8 cellular contexts compared by ENCODE assay signal in genomic region chr7:103573479-103574058, GRCh38.
DNase-seq lines count a peak whose midpoint lies in the region; ATAC-seq and TF ChIP-seq lines count a peak whose summit lies in the region.

No MANE protein-coding gene starts in this region.

- H2AK5ac ChIP-seq in mesendoderm (ENCODE audit: low read length): no peak overlapping the region

- DNase-seq in NCI-H82 (lab: John Stamatoyannopoulos, UW) (peak; percentile 55), NCI-H82 treated with DMSO at 0.1 percent for 48 hours (lab: John Stamatoyannopoulos, UW; ENCODE audit: unreplicated experiment) (no peak), NCI-H2107 treated with DMSO at 0.1 percent for 48 hours (lab: John Stamatoyannopoulos, UW; ENCODE audit: unreplicated experiment) (peak; percentile 47), mammary epithelial cell (peak; percentile 15), mesendoderm (peak; percentile 45), GF-D8 (lab: John Stamatoyannopoulos, UW) (no peak), GM19238 (ENCODE audit: insufficient read length, low spot score) (no peak)

- H3K9me3 ChIP-seq in mammary epithelial cell (replicated peaks; ENCODE audit: insufficient read depth, low read length): no peaks in the 10 kb centered on the region

- H3K4me1 ChIP-seq in mammary epithelial cell (ENCODE audit: insufficient read depth, low read length) (no peaks in the 10 kb centered on the region), mesendoderm (ENCODE audit: control insufficient read depth, low read depth, low read length) (no peaks in the 10 kb centered on the region)

- H3K4ac ChIP-seq in mesendoderm (ENCODE audit: low read depth, low read length): no peak overlapping the region

- peak; percentile 40 to 48 for TF ChIP-seq CTCF in mammary epithelial cell (conservative IDR thresholded peaks at IDR 0.05 in 1 of 2, IDR thresholded peaks at IDR 0.05 in 1 of 2; ENCODE audit: extremely low read depth in 1 of 2, insufficient read depth in 1 of 2, low read depth in 1 of 2, low read length in 2 of 2)

- BruUV-seq in mammary epithelial cell (replicated peaks; lab: Mats Ljungman, UMichigan): no TSS peak

- no peaks in the 10 kb centered on the region for H3K79me1 ChIP-seq in mesendoderm (ENCODE audit: low read length)

- in situ Hi-C loops in mammary epithelial cell (cut with MboI; ENCODE audit: low sequenced_read_pairs in 2 of 2): loop anchor here (5.0 to 25.0 kb wide), 3 partner anchors 179 to 601 kb away; no protein-coding TSS in a partner anchor

- CTCF ChIA-PET in mammary epithelial cell (lab: Charles Lee; ENCODE audit: low non-redundant PET): no interaction called here

- H2AFZ ChIP-seq in mammary epithelial cell (ENCODE audit: low read depth, low read length): no peak overlapping the region

- no peak overlapping the region for H3K56ac ChIP-seq in mesendoderm (ENCODE audit: low read length)

- H3K27me3 ChIP-seq in mammary epithelial cell (ENCODE audit: insufficient read depth, low read length) (no peaks in the 10 kb centered on the region), mesendoderm (ENCODE audit: insufficient read depth, low read length, poor library complexity) (no peaks in the 10 kb centered on the region)

- H3K4me3 ChIP-seq in mammary epithelial cell (replicated peaks in 1 of 3; ENCODE audit: insufficient read depth in 1 of 3, low read depth in 2 of 3, low read length in 3 of 3) (no peak overlapping the region), mesendoderm (ENCODE audit: low read length) (no peak overlapping the region)

- H3K27ac ChIP-seq in mammary epithelial cell (ENCODE audit: insufficient read depth, low read depth, low read length): no peak overlapping the region
- no peak overlapping the region for H3K27ac ChIP-seq in mesendoderm (ENCODE audit: low read depth, low read length)

- H3K18ac ChIP-seq in mesendoderm (ENCODE audit: low read length): no peak overlapping the region

- dilution Hi-C loops in mammary epithelial cell (cut with HindIII; ENCODE audit: low sequenced_read_pairs): no loop called here

- no peak overlapping the region for H2BK15ac ChIP-seq in mesendoderm (replicated peaks; ENCODE audit: low read depth)

- H4K5ac ChIP-seq in mesendoderm (ENCODE audit: low read length): no peak overlapping the region

- H2BK5ac ChIP-seq in mesendoderm (ENCODE audit: low read length): no peak overlapping the region

- no peaks in the 10 kb centered on the region for H3K36me3 ChIP-seq in mammary epithelial cell (ENCODE audit: insufficient read depth, low read length)
- no peaks in the 10 kb centered on the region for H3K36me3 ChIP-seq in mesendoderm (ENCODE audit: control insufficient read depth, insufficient read depth, low read length)

- no peak overlapping the region for H4K8ac ChIP-seq in mesendoderm (ENCODE audit: low read depth, low read length)

- H3K9ac ChIP-seq in mammary epithelial cell (ENCODE audit: insufficient read depth, low read length) (no peak overlapping the region), mesendoderm (ENCODE audit: low read length) (no peak overlapping the region)

- H3K4me2 ChIP-seq in mammary epithelial cell (ENCODE audit: insufficient read depth, low read depth, low read length) (no peak overlapping the region), mesendoderm (ENCODE audit: low read length) (no peak overlapping the region)

- H3K23ac ChIP-seq in mesendoderm (ENCODE audit: low read length): no peak overlapping the region

- H3K79me2 ChIP-seq in mammary epithelial cell (ENCODE audit: insufficient read depth, low read length): no peaks in the 10 kb centered on the region
- H3K79me2 ChIP-seq in mesendoderm (ENCODE audit: control insufficient read depth, insufficient read depth, low read length): no peaks in the 10 kb centered on the region

- H4K20me1 ChIP-seq in mammary epithelial cell (ENCODE audit: insufficient read depth, low read length): no peaks in the 10 kb centered on the region

- intact Hi-C loops in mammary epithelial cell (cut with micrococcal nuclease): loop anchor here (1.0 to 5.0 kb wide), 4 partner anchors 180 to 1344 kb away; no protein-coding TSS in a partner anchor

- no peak for ATAC-seq in GM19023 (IDR thresholded peaks at IDR 0.05; ENCODE audit: unreplicated experiment)

- WGBS in mammary epithelial cell (ENCODE audit: low coverage, missing lambda C conversion rate): 44% methylated on average over 3 of the region's 3 CpGs
- WGBS in mesendoderm (ENCODE audit: extremely low coverage, insufficient coverage, low lambda C conversion rate): no CpG with 5 or more reads among the region's 3 CpGs

- no peak overlapping the region for H2BK120ac ChIP-seq in mesendoderm (ENCODE audit: low read depth, low read length)

Comparison
In these comparisons a context has a peak if more than half of its experiments do, and no peak if none do; other contexts are left out.
1. DNase-seq: peak in NCI-H82 (single experiment), NCI-H2107 treated with DMSO at 0.1 percent for 48 hours (single experiment), mammary epithelial cell (single experiment) and mesendoderm (single experiment); none in NCI-H82 treated with DMSO at 0.1 percent for 48 hours (single experiment), GF-D8 (single experiment) and GM19238 (single experiment).